Comparison of ENCODE assay signal across 8 cellular contexts in the genomic region with DNA sequence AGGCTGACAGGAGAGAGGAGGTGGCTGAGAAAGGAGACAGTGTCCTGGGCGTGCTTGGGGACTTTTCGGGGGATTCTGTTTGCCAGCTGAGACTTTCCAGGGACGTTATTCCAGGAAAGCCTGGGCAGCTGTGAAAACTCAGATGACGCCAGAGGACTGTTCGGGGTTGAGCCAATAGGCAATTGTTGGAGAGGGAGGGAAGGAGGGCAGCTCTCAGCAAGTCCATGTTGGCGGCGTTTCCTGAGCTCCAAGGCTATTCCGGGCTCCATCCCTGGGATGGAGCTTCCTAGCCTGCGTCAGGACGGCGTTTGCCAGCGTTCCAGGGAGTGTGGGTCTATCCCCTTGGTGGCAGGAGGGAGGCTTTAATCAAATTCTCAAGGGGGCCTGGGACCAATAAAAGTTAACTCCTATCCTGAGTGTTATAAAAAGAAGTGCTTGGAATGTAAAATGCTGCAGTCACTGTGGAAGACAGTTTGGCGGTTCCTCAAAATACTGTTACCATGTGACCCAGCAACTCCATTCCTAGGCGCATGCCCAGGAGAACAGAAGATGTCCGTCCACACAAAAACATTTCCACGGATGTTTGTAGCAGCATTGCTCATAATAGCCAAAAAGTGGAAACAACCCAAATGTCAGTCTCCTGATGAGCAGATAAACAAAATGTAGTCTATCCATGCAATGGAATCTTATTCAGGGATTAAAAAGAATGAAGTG. TPM values are rescaled to one million over a fixed set of nuclear protein-coding genes. Genes with fewer than 3 reads are reported as not detected.
DNase-seq lines count a peak whose midpoint lies in the region; ATAC-seq and TF ChIP-seq lines count a peak whose summit lies in the region.

No MANE protein-coding gene starts in this region.

- no peaks in the 10 kb centered on the region for H3K27me3 ChIP-seq in cardiac muscle cell
- no peaks in the 10 kb centered on the region for H3K27me3 ChIP-seq in psoas muscle (ENCODE audit: insufficient read depth in 3 of 3, low read length in 2 of 3)
- no peaks in the 10 kb centered on the region for H3K27me3 ChIP-seq in WERI-Rb-1 (ENCODE audit: insufficient read depth, low read depth, severe bottlenecking)

- peak overlapping the region; percentile 62 for H3K27ac Mint-ChIP-seq in activated CD4-positive, alpha-beta memory T cell treated with anti-CD3 and anti-CD28 coated beads, Interleukin-2, amount 10 ng/mL, durations not matched to agents 7 days and 5 days

- TF ChIP-seq CTCF in cardiac muscle cell (IDR thresholded peaks at IDR 0.05; ENCODE audit: low read depth, low read length), result no peak
- TF ChIP-seq CTCF in psoas muscle (IDR thresholded peaks at IDR 0.05), result no peak
- no peak for TF ChIP-seq CTCF in WERI-Rb-1 (IDR thresholded peaks at IDR 0.05; ENCODE audit: low read depth, low read length)

- H3K4me3 ChIP-seq in cardiac muscle cell, result no peak overlapping the region
- peak overlapping the region; percentile 50 for H3K4me3 ChIP-seq in psoas muscle
- no peak overlapping the region for H3K4me3 ChIP-seq in WERI-Rb-1 (ENCODE audit: low read depth, low read length)

- H3K36me3 Mint-ChIP-seq in activated CD4-positive, alpha-beta memory T cell treated with anti-CD3 and anti-CD28 coated beads, Interleukin-2, amount 10 ng/mL, durations not matched to agents 7 days and 5 days (ENCODE audit: low read depth), result peaks cover 4% of the 10 kb centered on the region

- ATAC-seq in HG02759 (IDR thresholded peaks at IDR 0.05; ENCODE audit: unreplicated experiment) (peak; percentile 8), psoas muscle (peak; percentile 77 to 89 (median 80)), HG03378 (IDR thresholded peaks at IDR 0.05; ENCODE audit: unreplicated experiment) (no peak)

- POLR2A ChIA-PET in activated CD4-positive, alpha-beta memory T cell treated with anti-CD3 and anti-CD28 coated beads, Interleukin-2, amount 10 ng/mL, durations not matched to agents 7 days and 5 days (lab: Charles Lee), result interaction anchor here (0.8 to 1.3 kb wide), 4 partner anchors 9 to 200 kb away, joined by 3 to 5 read pairs (median 4); a partner anchor contains a TSS

- H3K27ac ChIP-seq in cardiac muscle cell (no peak overlapping the region), psoas muscle (peak overlapping the region; percentile 69), WERI-Rb-1 (no peak overlapping the region)

- peaks cover 38% of the 10 kb centered on the region for H3K4me1 Mint-ChIP-seq in activated CD4-positive, alpha-beta memory T cell treated with anti-CD3 and anti-CD28 coated beads, Interleukin-2, amount 10 ng/mL, durations not matched to agents 7 days and 5 days

- intact Hi-C loops in psoas muscle (cut with DNase I), result loop anchor here (10.0 kb wide), 2 partner anchors 56 to 154 kb away; a partner anchor contains a TSS

- H3K9me3 ChIP-seq in cardiac muscle cell (ENCODE audit: low read depth) (no peaks in the 10 kb centered on the region), psoas muscle (no peaks in the 10 kb centered on the region), WERI-Rb-1 (ENCODE audit: severe bottlenecking) (peaks cover 6% of the 10 kb centered on the region)

- peaks cover 2% of the 10 kb centered on the region for H3K9me3 Mint-ChIP-seq in activated CD4-positive, alpha-beta memory T cell treated with anti-CD3 and anti-CD28 coated beads, Interleukin-2, amount 10 ng/mL, durations not matched to agents 7 days and 5 days

- H3K27me3 Mint-ChIP-seq in activated CD4-positive, alpha-beta memory T cell treated with anti-CD3 and anti-CD28 coated beads, Interleukin-2, amount 10 ng/mL, durations not matched to agents 7 days and 5 days, result peaks cover 18% of the 10 kb centered on the region

- peaks cover 5% of the 10 kb centered on the region for H3K4me1 ChIP-seq in cardiac muscle cell (ENCODE audit: low read depth)
- H3K4me1 ChIP-seq in psoas muscle, result peaks cover 17% of the 10 kb centered on the region

- DNase-seq in CD1c-positive myeloid dendritic cell (ENCODE audit: extremely low spot score), result peak; percentile 81
- DNase-seq in activated CD4-positive, alpha-beta memory T cell treated with anti-CD3 and anti-CD28 coated beads, Interleukin-2, amount 10 ng/mL, durations not matched to agents 7 days and 5 days, result no peak
- DNase-seq in cardiac muscle cell (ENCODE audit: low read depth in 1 of 2, low spot score in 1 of 2), result peak; percentile 27 to 93
- DNase-seq in psoas muscle, result peak; percentile 76 to 85
- DNase-seq in iPS-NIHi11 (ENCODE audit: low spot score), result no peak
- DNase-seq in WERI-Rb-1, result no peak

- H3K4me3 Mint-ChIP-seq in activated CD4-positive, alpha-beta memory T cell treated with anti-CD3 and anti-CD28 coated beads, Interleukin-2, amount 10 ng/mL, durations not matched to agents 7 days and 5 days, result peak overlapping the region; percentile 2

- CTCF ChIA-PET in activated CD4-positive, alpha-beta memory T cell treated with anti-CD3 and anti-CD28 coated beads, Interleukin-2, amount 10 ng/mL, durations not matched to agents 7 days and 5 days (lab: Charles Lee), result interaction anchor here (0.9 to 3.6 kb wide), 2 partner anchors 196 to 200 kb away, joined by 3 to 17 read pairs; a partner anchor contains a TSS

- WGBS in psoas muscle, 3 donors, result 5 to 6% (median 5%) methylated on average over 16 of the region's 16 CpGs

- no peaks in the 10 kb centered on the region for H3K36me3 ChIP-seq in cardiac muscle cell
- H3K36me3 ChIP-seq in psoas muscle (ENCODE audit: insufficient read depth in 1 of 2, low read depth in 1 of 2), result no peaks in the 10 kb centered on the region
- H3K36me3 ChIP-seq in WERI-Rb-1, result no peaks in the 10 kb centered on the region

RNA-seq across cellular contexts. Expression of a gene that starts 15.2 kb away (rescaled TPM):
- 10 to 100 TPM; 24.9 to 25.3 TPM for total RNA-seq in activated CD4-positive, alpha-beta memory T cell treated with anti-CD3 and anti-CD28 coated beads, Interleukin-2, amount 10 ng/mL, durations not matched to agents 7 days and 5 days
- total RNA-seq in cardiac muscle cell (20.7 and 27.7 TPM in 2 replicates), psoas muscle (1 to 10 TPM; 3.5 to 7.5 (median 5.8) TPM)
- polyA plus RNA-seq in cardiac muscle cell (30.6 and 46.7 TPM in 2 replicates), psoas muscle (10 to 100 TPM in 1 of 3 donors, 1 to 10 TPM in 2; 4.6 to 15.6 (median 5.2) TPM)

Comparison
In these comparisons a context has a peak if more than half of its experiments do, and no peak if none do; other contexts are left out.
1. DNase-seq: peak in CD1c-positive myeloid dendritic cell (single experiment), cardiac muscle cell (2 of 2) and psoas muscle (2 of 2); none in activated CD4-positive, alpha-beta memory T cell treated with anti-CD3 and anti-CD28 coated beads, Interleukin-2, amount 10 ng/mL, durations not matched to agents 7 days and 5 days (single experiment), iPS-NIHi11 (single experiment) and WERI-Rb-1 (single experiment).